Comparison of ENCODE assay signal across 15 cellular contexts in genomic region chr22:41513391-41513790, GRCh38. TPM values are rescaled to one million over a fixed set of nuclear protein-coding genes. Genes with fewer than 3 reads are reported as not detected.
DNase-seq lines count a peak whose midpoint lies in the region; ATAC-seq, FAIRE-seq and TF ChIP-seq lines count a peak whose summit lies in the region.
"Had no signal": no experiment of that assay in that cellular context is flagged by ENCODE, and none has a peak within 500 bp of the region (broad histone marks: within the 10 kb centered on the region; RNA-seq: fewer than 3 reads in every experiment).

No MANE protein-coding gene starts in this region.

- ATAC-seq in stimulated activated memory B cell treated with anti-CD40 and anti-IgM and Interleukin-4, amounts not matched to agents 10 μg/mL and 1 μg/mL and 100 μg/mL, for 72 hours = no peak
- no peak for ATAC-seq in HepG2

- H3K4me3 ChIP-seq in Peyer's patch (no peak overlapping the region), HepG2 (replicated peaks in 1 of 3; ENCODE audit: insufficient read depth in 1 of 3, low read depth in 2 of 3, low read length in 3 of 3) (no peak overlapping the region)
- H3K4me3 ChIP-seq: BLaER1, upper lobe of left lung had no signal

- H3K4me2 ChIP-seq in HepG2 (ENCODE audit: low read depth, low read length) = no peak overlapping the region
- H3K4me2 ChIP-seq: BLaER1, SK-N-SH had no signal

- H3K27ac ChIP-seq in layer of hippocampus (ENCODE audit: low read depth, low read length) = peak overlapping the region; percentile 93
- no peak overlapping the region for H3K27ac ChIP-seq in Peyer's patch
- H3K27ac ChIP-seq in HepG2 (ENCODE audit: extremely low read length, insufficient read depth, low read length) = no peak overlapping the region
- H3K27ac ChIP-seq: BLaER1, upper lobe of left lung had no signal

- H3K79me2 ChIP-seq in HepG2 (ENCODE audit: insufficient read depth, low read length) = no peaks in the 10 kb centered on the region

- no TSS peak for BruUV-seq in HepG2 (replicated peaks; lab: Mats Ljungman, UMichigan)

- no peak overlapping the region for H3K4me3 Mint-ChIP-seq in chondrocyte (ENCODE audit: unreplicated experiment)
- no peak overlapping the region for H3K4me3 Mint-ChIP-seq in stimulated activated memory B cell treated with anti-CD40 and anti-IgM and Interleukin-4, amounts not matched to agents 10 μg/mL and 1 μg/mL and 100 μg/mL, for 72 hours

- no peak for TF ChIP-seq CTCF in chondrocyte (IDR thresholded peaks at IDR 0.05)
- TF ChIP-seq CTCF in Peyer's patch (IDR thresholded peaks at IDR 0.05) = no peak
- TF ChIP-seq CTCF in HepG2 (CRISPR knock-in tag; IDR thresholded peaks at IDR 0.05) = no peak

- H3K27me3 ChIP-seq in layer of hippocampus (ENCODE audit: control insufficient read depth, insufficient read depth, low read length) (no peaks in the 10 kb centered on the region), Peyer's patch (no peaks in the 10 kb centered on the region), HepG2 (ENCODE audit: control insufficient read depth in 1 of 2, insufficient read depth in 2 of 2, low read length in 2 of 2) (no peaks in the 10 kb centered on the region)
- H3K27me3 ChIP-seq: BLaER1, upper lobe of left lung had no signal

- TF ChIP-seq EP300 in HepG2 (IDR thresholded peaks at IDR 0.05; ENCODE audit: low read depth in 2 of 2, low read length in 2 of 2) (no peak), HepG2 (CRISPR knock-in tag; IDR thresholded peaks at IDR 0.05; ENCODE audit: borderline replicate concordance) (no peak)

- no peaks in the 10 kb centered on the region for H3K9me3 ChIP-seq in Peyer's patch
- H3K9me3 ChIP-seq in HepG2 (ENCODE audit: low read length) = no peaks in the 10 kb centered on the region
- H3K9me3 ChIP-seq: BLaER1, SK-N-SH, upper lobe of left lung had no signal

- 92% methylated on average over 5 of the region's 5 CpGs for WGBS in HepG2 (ENCODE audit: low lambda C conversion rate)

- peaks cover 25% of the 10 kb centered on the region for H3K4me1 Mint-ChIP-seq in chondrocyte (ENCODE audit: low read depth)
- no peaks in the 10 kb centered on the region for H3K4me1 Mint-ChIP-seq in stimulated activated memory B cell treated with anti-CD40 and anti-IgM and Interleukin-4, amounts not matched to agents 10 μg/mL and 1 μg/mL and 100 μg/mL, for 72 hours

- in situ Hi-C loops in G401 (cut with HindIII; ENCODE audit: low sequenced_read_pairs) = no loop called here
- in situ Hi-C loops in HepG2 (cut with HindIII; ENCODE audit: extremely low pct_ligation_motif_present, low pct_unique_long_range_greater_than_20kb) = no loop called here

- DNase-seq in G401 (ENCODE audit: low spot score) (peak; percentile 68), chondrocyte (ENCODE audit: low spot score) (no peak), UCSD-AML1 (lab: John Stamatoyannopoulos, UW; ENCODE audit: unreplicated experiment) (no peak), HK-2 (ENCODE audit: unreplicated experiment) (no peak), Peyer's patch (no peak), HepG2 (ENCODE audit: low spot score) (no peak)
- DNase-seq: activated CD4-positive, alpha-beta T cell treated with anti-CD3 and anti-CD28 coated beads for 1 hour; GDM1; left cardiac atrium; NCI-H1105 treated with DMSO at 0.1 percent for 48 hours; SK-N-SH; upper lobe of left lung had no signal

- POLR2A ChIA-PET in HepG2 (lab: Yijun Ruan, JAX) = no interaction called here

- H3K4me1 ChIP-seq in Peyer's patch (peaks cover 0 to 5% (median 0%) of the 10 kb centered on the region in 4 donors), HepG2 (ENCODE audit: insufficient read depth, low read length) (peaks cover 10% of the 10 kb centered on the region)
- H3K4me1 ChIP-seq: BLaER1 had no signal

- CTCF ChIA-PET in HepG2 (lab: Yijun Ruan, JAX; ENCODE audit: low intra/inter-chr PET ratio, low total read pairs) = no interaction called here

- TF ChIP-seq RAD21 in HepG2 (CRISPR knock-in tag; IDR thresholded peaks at IDR 0.05) = no peak

- no peak for FAIRE-seq in HepG2 (lab: Jason Lieb, UNC)

- H3K27me3 Mint-ChIP-seq in chondrocyte (ENCODE audit: low read depth) = no peaks in the 10 kb centered on the region
- H3K27me3 Mint-ChIP-seq in stimulated activated memory B cell treated with anti-CD40 and anti-IgM and Interleukin-4, amounts not matched to agents 10 μg/mL and 1 μg/mL and 100 μg/mL, for 72 hours = no peaks in the 10 kb centered on the region

- intact Hi-C loops in HepG2 (cut with micrococcal nuclease; ENCODE audit: unreplicated experiment) = no loop called here

- peaks cover 8% of the 10 kb centered on the region for H3K36me3 Mint-ChIP-seq in chondrocyte (ENCODE audit: low read depth)
- H3K36me3 Mint-ChIP-seq in stimulated activated memory B cell treated with anti-CD40 and anti-IgM and Interleukin-4, amounts not matched to agents 10 μg/mL and 1 μg/mL and 100 μg/mL, for 72 hours = peaks cover 74% of the 10 kb centered on the region

- peaks cover 0 to 99% (median 0%) of the 10 kb centered on the region in 3 donors for H3K36me3 ChIP-seq in Peyer's patch
- H3K36me3 ChIP-seq in HepG2 (replicated peaks in 1 of 2; ENCODE audit: control insufficient read depth in 1 of 2, insufficient read depth in 2 of 2, low read length in 2 of 2) = peaks cover 15 to 71% of the 10 kb centered on the region in 2 experiments; a peak in 4 of 5 replicates

- H4K20me1 ChIP-seq in HepG2 (ENCODE audit: insufficient read depth, low read length) = no peaks in the 10 kb centered on the region

- peak overlapping the region; percentile 96 for H3K27ac Mint-ChIP-seq in chondrocyte (ENCODE audit: unreplicated experiment)
- peak overlapping the region; percentile 23 for H3K27ac Mint-ChIP-seq in stimulated activated memory B cell treated with anti-CD40 and anti-IgM and Interleukin-4, amounts not matched to agents 10 μg/mL and 1 μg/mL and 100 μg/mL, for 72 hours

- no peaks in the 10 kb centered on the region for H3K9me3 Mint-ChIP-seq in chondrocyte (ENCODE audit: low read depth)
- H3K9me3 Mint-ChIP-seq in stimulated activated memory B cell treated with anti-CD40 and anti-IgM and Interleukin-4, amounts not matched to agents 10 μg/mL and 1 μg/mL and 100 μg/mL, for 72 hours = no peaks in the 10 kb centered on the region

- no peak overlapping the region for H2AFZ ChIP-seq in HepG2 (ENCODE audit: low read length)

- TF ChIP-seq POLR2A in Peyer's patch (IDR thresholded peaks at IDR 0.05) (no peak), HepG2 (IDR thresholded peaks at IDR 0.05; ENCODE audit: insufficient read depth in 1 of 2, low read depth in 2 of 2, low read length in 2 of 2) (no peak)

- H3K9ac ChIP-seq in HepG2 (ENCODE audit: insufficient read depth, low read depth, low read length) = no peak overlapping the region
- H3K9ac ChIP-seq: BLaER1, SK-N-SH had no signal

RNA-seq across cellular contexts. Expression of gene POLR3H, which starts 30.9 kb away (rescaled TPM):
- 33.8 and 35.3 TPM in 2 replicates for total RNA-seq in G401 (2014; rRNA removed; shearing (Covaris generic))
- total RNA-seq in chondrocyte = 39.6 to 57.3 TPM (median 41.5 TPM) in 3 replicates
- 10 to 100 TPM in 3 of 4 donors, 1 to 10 TPM in 1; 9.5 to 14.9 (median 13.0) TPM for total RNA-seq in Peyer's patch
- total RNA-seq in HepG2 (2016; rRNA removed; fragmentation: Illumina TruSeq; extraction: Trizol) = 28.6 and 30.3 TPM in 2 replicates
- total RNA-seq in HepG2 (2016; cell fraction: cytosol; rRNA removed; fragmentation: Illumina TruSeq; extraction: Trizol; ENCODE audit: low read depth) = 13.1 and 13.9 TPM in 2 replicates
- total RNA-seq in HepG2 (2016; cell fraction: insoluble cytoplasmic fraction; rRNA removed; fragmentation: Illumina TruSeq; extraction: Trizol) = 27.8 and 29.2 TPM in 2 replicates
- total RNA-seq in HepG2 (2016; cell fraction: membrane; rRNA removed; fragmentation: Illumina TruSeq; extraction: Trizol) = 33.4 and 34.4 TPM in 2 replicates
- total RNA-seq in HepG2 (2016; cell fraction: nucleus; rRNA removed; fragmentation: Illumina TruSeq; extraction: Trizol) = 20.8 and 24.8 TPM in 2 replicates
- 10.3 and 11.2 TPM in 2 replicates for polyA plus RNA-seq in HepG2 (2011; rRNA removed)
- 8.4 and 9.9 TPM in 2 replicates for polyA plus RNA-seq in HepG2 (2011; cell fraction: cytosol; rRNA removed)
- 10.0 and 10.5 TPM in 2 replicates for polyA plus RNA-seq in HepG2 (2011; cell fraction: nucleus; rRNA removed)
- polyA plus RNA-seq in HepG2 (2012) = 8.6 and 11.1 TPM in 2 replicates
- polyA plus RNA-seq in HepG2 (2016; cell fraction: cytosol; fragmentation: Illumina TruSeq; extraction: Trizol; ENCODE audit: low read depth) = 40.9 and 52.2 TPM in 2 replicates
- polyA plus RNA-seq in HepG2 (2016; cell fraction: insoluble cytoplasmic fraction; fragmentation: Illumina TruSeq; extraction: Trizol; ENCODE audit: low read depth) = 37.9 and 45.4 TPM in 2 replicates
- polyA plus RNA-seq in HepG2 (2016; cell fraction: membrane; fragmentation: Illumina TruSeq; extraction: Trizol; ENCODE audit: low read depth) = 50.3 and 61.8 TPM in 2 replicates
- polyA plus RNA-seq in HepG2 (2016; cell fraction: nucleus; fragmentation: Illumina TruSeq; extraction: Trizol; ENCODE audit: insufficient read depth, low read depth) = 38.0 and 40.7 TPM in 2 replicates
- polyA minus RNA-seq in HepG2 (2011; rRNA and poly(A)+ RNA removed; ENCODE audit: low replicate concordance) = 18.2 and 44.3 TPM in 2 replicates
- polyA minus RNA-seq in HepG2 (2011; cell fraction: cytosol; rRNA and poly(A)+ RNA removed) = 3.3 and 3.9 TPM in 2 replicates
- polyA minus RNA-seq in HepG2 (2011; cell fraction: nucleus; rRNA and poly(A)+ RNA removed) = 16.3 and 17.3 TPM in 2 replicates

RNA-seq across cellular contexts. Expression of gene ACO2, which starts 44.5 kb away (rescaled TPM):
- 171 and 184 TPM in 2 replicates for total RNA-seq in G401 (2014; rRNA removed; shearing (Covaris generic))
- total RNA-seq in chondrocyte = 60.9 to 85.6 TPM (median 62.4 TPM) in 3 replicates
- 100 to 1,000 TPM; 115 to 394 (median 356) TPM for total RNA-seq in Peyer's patch
- 39.3 and 45.6 TPM in 2 replicates for total RNA-seq in HepG2 (2016; rRNA removed; fragmentation: Illumina TruSeq; extraction: Trizol)
- 34.7 and 46.3 TPM in 2 replicates for total RNA-seq in HepG2 (2016; cell fraction: cytosol; rRNA removed; fragmentation: Illumina TruSeq; extraction: Trizol; ENCODE audit: low read depth)
- total RNA-seq in HepG2 (2016; cell fraction: insoluble cytoplasmic fraction; rRNA removed; fragmentation: Illumina TruSeq; extraction: Trizol) = 35.3 and 49.1 TPM in 2 replicates
- total RNA-seq in HepG2 (2016; cell fraction: membrane; rRNA removed; fragmentation: Illumina TruSeq; extraction: Trizol) = 68.4 and 83.2 TPM in 2 replicates
- total RNA-seq in HepG2 (2016; cell fraction: nucleus; rRNA removed; fragmentation: Illumina TruSeq; extraction: Trizol) = 37.1 and 37.3 TPM in 2 replicates
- 19.2 and 19.4 TPM in 2 replicates for polyA plus RNA-seq in HepG2 (2011; rRNA removed)
- polyA plus RNA-seq in HepG2 (2011; cell fraction: cytosol; rRNA removed) = 34.8 and 36.5 TPM in 2 replicates
- polyA plus RNA-seq in HepG2 (2011; cell fraction: nucleus; rRNA removed) = 61.6 and 75.9 TPM in 2 replicates
- polyA plus RNA-seq in HepG2 (2012) = 57.9 and 62.9 TPM in 2 replicates
- 61.5 and 78.5 TPM in 2 replicates for polyA plus RNA-seq in HepG2 (2016; cell fraction: cytosol; fragmentation: Illumina TruSeq; extraction: Trizol; ENCODE audit: low read depth)
- 39.9 and 50.2 TPM in 2 replicates for polyA plus RNA-seq in HepG2 (2016; cell fraction: insoluble cytoplasmic fraction; fragmentation: Illumina TruSeq; extraction: Trizol; ENCODE audit: low read depth)
- polyA plus RNA-seq in HepG2 (2016; cell fraction: membrane; fragmentation: Illumina TruSeq; extraction: Trizol; ENCODE audit: low read depth) = 77.9 and 110 TPM in 2 replicates
- polyA plus RNA-seq in HepG2 (2016; cell fraction: nucleus; fragmentation: Illumina TruSeq; extraction: Trizol; ENCODE audit: insufficient read depth, low read depth) = 51.9 and 54.4 TPM in 2 replicates
- 18.9 and 35.9 TPM in 2 replicates for polyA minus RNA-seq in HepG2 (2011; rRNA and poly(A)+ RNA removed; ENCODE audit: low replicate concordance)
- 31.6 and 35.4 TPM in 2 replicates for polyA minus RNA-seq in HepG2 (2011; cell fraction: cytosol; rRNA and poly(A)+ RNA removed)
- polyA minus RNA-seq in HepG2 (2011; cell fraction: nucleus; rRNA and poly(A)+ RNA removed) = 29.2 and 32.8 TPM in 2 replicates

RNA-seq across cellular contexts. Expression of gene PHF5A, which starts 44.9 kb away (rescaled TPM):
- 133 and 134 TPM in 2 replicates for total RNA-seq in G401 (2014; rRNA removed; shearing (Covaris generic))
- total RNA-seq in chondrocyte = 22.5 to 32.4 TPM (median 26.8 TPM) in 3 replicates
- total RNA-seq in Peyer's patch = 10 to 100 TPM; 20.6 to 31.3 (median 23.0) TPM
- 105 and 154 TPM in 2 replicates for total RNA-seq in HepG2 (2016; rRNA removed; fragmentation: Illumina TruSeq; extraction: Trizol)
- total RNA-seq in HepG2 (2016; cell fraction: cytosol; rRNA removed; fragmentation: Illumina TruSeq; extraction: Trizol; ENCODE audit: low read depth) = 34.8 TPM in 2 replicates
- total RNA-seq in HepG2 (2016; cell fraction: insoluble cytoplasmic fraction; rRNA removed; fragmentation: Illumina TruSeq; extraction: Trizol) = 107 and 165 TPM in 2 replicates
- total RNA-seq in HepG2 (2016; cell fraction: membrane; rRNA removed; fragmentation: Illumina TruSeq; extraction: Trizol) = 55.9 and 58.9 TPM in 2 replicates
- 38.4 and 43.4 TPM in 2 replicates for total RNA-seq in HepG2 (2016; cell fraction: nucleus; rRNA removed; fragmentation: Illumina TruSeq; extraction: Trizol)
- polyA plus RNA-seq in HepG2 (2011; rRNA removed) = 50.7 and 56.6 TPM in 2 replicates
- 43.0 and 50.6 TPM in 2 replicates for polyA plus RNA-seq in HepG2 (2011; cell fraction: cytosol; rRNA removed)
- 14.8 and 17.9 TPM in 2 replicates for polyA plus RNA-seq in HepG2 (2011; cell fraction: nucleus; rRNA removed)
- 42.0 and 46.3 TPM in 2 replicates for polyA plus RNA-seq in HepG2 (2012)
- polyA plus RNA-seq in HepG2 (2016; cell fraction: cytosol; fragmentation: Illumina TruSeq; extraction: Trizol; ENCODE audit: low read depth) = 22.7 and 24.1 TPM in 2 replicates
- polyA plus RNA-seq in HepG2 (2016; cell fraction: insoluble cytoplasmic fraction; fragmentation: Illumina TruSeq; extraction: Trizol; ENCODE audit: low read depth) = 141 and 153 TPM in 2 replicates
- 38.6 and 42.2 TPM in 2 replicates for polyA plus RNA-seq in HepG2 (2016; cell fraction: membrane; fragmentation: Illumina TruSeq; extraction: Trizol; ENCODE audit: low read depth)
- 44.4 and 50.2 TPM in 2 replicates for polyA plus RNA-seq in HepG2 (2016; cell fraction: nucleus; fragmentation: Illumina TruSeq; extraction: Trizol; ENCODE audit: insufficient read depth, low read depth)
- 22.2 and 41.1 TPM in 2 replicates for polyA minus RNA-seq in HepG2 (2011; rRNA and poly(A)+ RNA removed; ENCODE audit: low replicate concordance)
- polyA minus RNA-seq in HepG2 (2011; cell fraction: cytosol; rRNA and poly(A)+ RNA removed) = 11.8 and 12.4 TPM in 2 replicates
- 14.3 and 15.1 TPM in 2 replicates for polyA minus RNA-seq in HepG2 (2011; cell fraction: nucleus; rRNA and poly(A)+ RNA removed)

RNA-seq across cellular contexts. Expression of gene CSDC2, which starts 47.4 kb away (rescaled TPM):
- total RNA-seq in G401 (2014; rRNA removed; shearing (Covaris generic)) = 10.6 and 11.2 TPM in 2 replicates
- total RNA-seq in chondrocyte (12.7 to 21.7 TPM (median 20.9 TPM) in 3 replicates), Peyer's patch (1 to 10 TPM in 1 of 4 donors, under 1 TPM in 1, not detected in 2; 0.80 to 1.5 TPM), HepG2 (2016; rRNA removed; fragmentation: Illumina TruSeq; extraction: Trizol) (0.11 and 0.17 TPM in 2 replicates)
- 0.18 TPM in 1 of 2 replicates, not detected in the other for total RNA-seq in HepG2 (2016; cell fraction: cytosol; rRNA removed; fragmentation: Illumina TruSeq; extraction: Trizol; ENCODE audit: low read depth)
- total RNA-seq in HepG2 (2016; cell fraction: insoluble cytoplasmic fraction; rRNA removed; fragmentation: Illumina TruSeq; extraction: Trizol) = 0.12 and 0.28 TPM in 2 replicates
- 0.07 and 0.09 TPM in 2 replicates for total RNA-seq in HepG2 (2016; cell fraction: membrane; rRNA removed; fragmentation: Illumina TruSeq; extraction: Trizol)
- not detected in 2 replicates for total RNA-seq in HepG2 (2016; cell fraction: nucleus; rRNA removed; fragmentation: Illumina TruSeq; extraction: Trizol)
- polyA plus RNA-seq in HepG2 (2011; rRNA removed) = 0.26 and 0.47 TPM in 2 replicates
- polyA plus RNA-seq in HepG2 (2011; cell fraction: cytosol; rRNA removed) = 0.24 and 0.38 TPM in 2 replicates
- 0.96 and 1.1 TPM in 2 replicates for polyA plus RNA-seq in HepG2 (2011; cell fraction: nucleus; rRNA removed)
- 0.16 and 0.33 TPM in 2 replicates for polyA plus RNA-seq in HepG2 (2012)
- 0.03 and 0.05 TPM in 2 replicates for polyA plus RNA-seq in HepG2 (2016; cell fraction: cytosol; fragmentation: Illumina TruSeq; extraction: Trizol; ENCODE audit: low read depth)
- polyA plus RNA-seq in HepG2 (2016; cell fraction: insoluble cytoplasmic fraction; fragmentation: Illumina TruSeq; extraction: Trizol; ENCODE audit: low read depth) = 0.41 TPM in 1 of 2 replicates, not detected in the other
- 0.08 and 0.15 TPM in 2 replicates for polyA plus RNA-seq in HepG2 (2016; cell fraction: membrane; fragmentation: Illumina TruSeq; extraction: Trizol; ENCODE audit: low read depth)
- 0.22 and 0.27 TPM in 2 replicates for polyA plus RNA-seq in HepG2 (2016; cell fraction: nucleus; fragmentation: Illumina TruSeq; extraction: Trizol; ENCODE audit: insufficient read depth, low read depth)
- 0.40 and 0.82 TPM in 2 replicates for polyA minus RNA-seq in HepG2 (2011; rRNA and poly(A)+ RNA removed; ENCODE audit: low replicate concordance)
- 0.26 and 0.40 TPM in 2 replicates for polyA minus RNA-seq in HepG2 (2011; cell fraction: cytosol; rRNA and poly(A)+ RNA removed)
- polyA minus RNA-seq in HepG2 (2011; cell fraction: nucleus; rRNA and poly(A)+ RNA removed) = 0.12 and 0.13 TPM in 2 replicates
